28 cellular contexts compared by ENCODE assay signal in the genomic region with DNA sequence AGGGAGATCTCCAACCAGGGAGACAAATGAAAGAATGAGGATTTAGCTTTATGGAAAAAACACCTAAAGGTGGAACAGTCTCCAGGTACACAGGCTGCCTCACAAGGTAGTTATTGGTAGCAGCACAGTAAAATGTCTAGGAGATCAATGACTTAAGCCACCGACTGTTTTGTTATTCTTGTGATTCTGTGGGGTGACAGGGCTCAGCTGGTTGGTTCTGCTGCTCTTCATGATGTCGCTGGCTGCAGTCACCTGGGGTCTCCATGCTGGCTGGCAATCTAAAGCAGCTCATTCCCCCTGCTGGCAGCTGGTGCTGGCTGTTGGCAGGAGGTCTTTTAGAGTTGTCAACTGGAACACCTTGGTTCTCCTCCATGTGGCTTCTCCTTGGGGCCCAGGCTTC.
"Had no signal": no experiment of that assay in that cellular context is flagged by ENCODE, and none has a peak within 500 bp of the region (broad histone marks: within the 10 kb centered on the region; RNA-seq: fewer than 3 reads in every experiment).

No MANE protein-coding gene starts in this region.

- H3K9me3 ChIP-seq: colonic mucosa, mucosa of descending colon had no signal

- H3K36me3 ChIP-seq: colonic mucosa, esophagus muscularis mucosa, gastroesophageal sphincter, heart left ventricle, left lung, lower lobe of right lung had no signal

- H3K4me1 Mint-ChIP-seq: endodermal cell; immature natural killer cell; naive B cell; naive thymus-derived CD8-positive, alpha-beta T cell had no signal

- FAIRE-seq: endometrium, endothelial cell of umbilical vein, frontal cortex, kidney had no signal

- H3K27ac ChIP-seq: colonic mucosa, esophagus muscularis mucosa, foreskin keratinocyte, gastroesophageal sphincter, heart left ventricle, hepatocyte, left lung, lower lobe of right lung had no signal

- DNase-seq: colonic mucosa; cortex of kidney; effector CD8-positive, alpha-beta T cell; effector memory CD8-positive, alpha-beta T cell; endodermal cell; foreskin keratinocyte; heart left ventricle; hypothalamus; immature natural killer cell; islet precursor cell; kidney; kidney glomerular epithelial cell; left colon; left lung; left ventricle myocardium superior; lower lobe of right lung; mesenchymal stem cell; mucosa of descending colon; naive B cell; naive thymus-derived CD8-positive, alpha-beta T cell had no signal

- ATAC-seq: effector memory CD8-positive, alpha-beta T cell; foreskin keratinocyte; gastroesophageal sphincter; heart left ventricle; left colon; left lung; left ventricle myocardium superior; lower lobe of right lung; mucosa of descending colon; naive thymus-derived CD8-positive, alpha-beta T cell had no signal

- H3K9me3 Mint-ChIP-seq: dendritic cell treated with granulocyte-macrophage colony-stimulating factor and Interleukin-4, amounts not matched to agents 40 ng/mL and 50 ng/mL, for 4 days; immature natural killer cell had no signal

- H3K4me3 Mint-ChIP-seq: dendritic cell treated with granulocyte-macrophage colony-stimulating factor and Interleukin-4, amounts not matched to agents 40 ng/mL and 50 ng/mL, for 4 days; effector memory CD8-positive, alpha-beta T cell; endodermal cell; immature natural killer cell; mesothelial cell of epicardium; naive B cell; naive thymus-derived CD8-positive, alpha-beta T cell had no signal

- H2AFZ ChIP-seq: hepatocyte had no signal

- H3K4me3 ChIP-seq: colonic mucosa, esophagus muscularis mucosa, gastroesophageal sphincter, heart left ventricle, hepatocyte, left lung, lower lobe of right lung, mucosa of descending colon had no signal

- H3K79me2 ChIP-seq: hepatocyte had no signal

- H3K27me3 ChIP-seq: colonic mucosa, hepatocyte had no signal

- H3K4me1 ChIP-seq: colonic mucosa, esophagus muscularis mucosa, foreskin keratinocyte, gastroesophageal sphincter, left lung, lower lobe of right lung had no signal

- H3K27ac Mint-ChIP-seq: dendritic cell treated with granulocyte-macrophage colony-stimulating factor and Interleukin-4, amounts not matched to agents 40 ng/mL and 50 ng/mL, for 4 days; effector memory CD8-positive, alpha-beta T cell; endodermal cell; immature natural killer cell; mesothelial cell of epicardium; naive B cell; naive thymus-derived CD8-positive, alpha-beta T cell had no signal

- H3K4me2 ChIP-seq: hepatocyte had no signal

- H3K36me3 Mint-ChIP-seq: immature natural killer cell; mesothelial cell of epicardium; naive thymus-derived CD8-positive, alpha-beta T cell had no signal
